In the genomic region with DNA sequence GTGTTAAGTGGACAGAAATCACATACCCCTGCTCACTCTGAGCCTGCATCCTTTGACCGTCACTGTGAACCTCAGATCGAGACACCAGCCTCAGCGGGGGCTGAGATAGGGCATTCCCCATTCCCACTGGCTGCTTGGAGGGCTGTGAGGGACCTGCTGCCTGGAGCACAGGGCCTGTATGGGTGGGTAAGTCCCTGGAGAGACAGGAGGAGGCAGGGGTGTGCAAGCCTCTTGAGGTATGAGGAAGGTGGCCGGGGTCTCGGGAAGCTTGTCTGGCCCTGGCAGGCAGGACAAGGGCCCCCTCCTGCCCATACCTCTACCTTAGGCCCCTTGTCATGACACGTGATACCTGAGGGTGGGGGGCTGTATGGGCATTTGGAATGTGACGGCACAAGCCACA, we compare ENCODE assay signal across 15 cellular contexts.
A peak's percentile ranks its signal among the peaks of the same experiment; 100 is the strongest.
DNase-seq lines count a peak whose midpoint lies in the region; TF ChIP-seq lines count a peak whose summit lies in the region.
"Had no signal": no experiment of that assay in that cellular context is flagged by ENCODE, and none has a peak within 500 bp of the region (broad histone marks: within the 10 kb centered on the region; RNA-seq: fewer than 3 reads in every experiment).

No MANE protein-coding gene starts in this region.

- no peaks in the 10 kb centered on the region for H3K79me2 ChIP-seq in smooth muscle cell (ENCODE audit: low read depth)

- no peak overlapping the region for H4K8ac ChIP-seq in neuronal stem cell (ENCODE audit: low read depth, low read length)

- H3K9ac ChIP-seq in BLaER1 treated with 17β-estradiol and CSF1 and Interleukin-3, amounts not matched to agents 10 nM and 100 nM: no peak overlapping the region
- no peak overlapping the region for H3K9ac ChIP-seq in endodermal cell (ENCODE audit: extremely low read depth, low read length, poor library complexity, severe bottlenecking)
- no peak overlapping the region for H3K9ac ChIP-seq in neuronal stem cell (ENCODE audit: low read depth, low read length, poor library complexity)
- H3K9ac ChIP-seq in smooth muscle cell (ENCODE audit: low read depth): no peak overlapping the region

- H3K27ac Mint-ChIP-seq in endodermal cell: no peak overlapping the region
- H3K27ac Mint-ChIP-seq: CD14-positive monocyte; CD4-positive, alpha-beta T cell; GM23338 had no signal

- H3K9me3 ChIP-seq in BLaER1 treated with 17β-estradiol and CSF1 and Interleukin-3, amounts not matched to agents 10 nM and 100 nM (replicated peaks in 1 of 11): no peaks in the 10 kb centered on the region; a peak in 2 of 22 replicates
- H3K9me3 ChIP-seq in endodermal cell (ENCODE audit: control insufficient read depth, low read length): no peaks in the 10 kb centered on the region
- peaks cover 0 to 7% of the 10 kb centered on the region in 2 donors for H3K9me3 ChIP-seq in neuronal stem cell (replicated peaks in 1 of 2; ENCODE audit: control insufficient read depth in 2 of 2, insufficient read depth in 1 of 2, low read depth in 1 of 2, low read length in 2 of 2)
- no peaks in the 10 kb centered on the region for H3K9me3 ChIP-seq in smooth muscle cell (replicated peaks; ENCODE audit: low read depth)

- peaks cover 0 to 32% (median 6%) of the 10 kb centered on the region in 11 experiments; a peak in 5 of 22 replicates for H4K20me1 ChIP-seq in BLaER1 treated with 17β-estradiol and CSF1 and Interleukin-3, amounts not matched to agents 10 nM and 100 nM
- H4K20me1 ChIP-seq in smooth muscle cell (ENCODE audit: low read depth): no peaks in the 10 kb centered on the region

- peak overlapping the region; percentile 48 for H2AK5ac ChIP-seq in neuronal stem cell (ENCODE audit: low read depth, low read length)

- no peaks in the 10 kb centered on the region for H3K27me3 ChIP-seq in BLaER1 treated with 17β-estradiol and CSF1 and Interleukin-3, amounts not matched to agents 10 nM and 100 nM
- H3K27me3 ChIP-seq in endodermal cell (ENCODE audit: control insufficient read depth, insufficient read depth, low read length, poor library complexity, severe bottlenecking) (no peaks in the 10 kb centered on the region), neuronal stem cell (ENCODE audit: control insufficient read depth in 3 of 3, insufficient read depth in 3 of 3, low read depth in 1 of 3, low read length in 3 of 3) (no peaks in the 10 kb centered on the region), smooth muscle cell (ENCODE audit: low read depth) (no peaks in the 10 kb centered on the region)

- peaks cover 14 to 52% (median 42%) of the 10 kb centered on the region in 10 experiments for H3K4me1 ChIP-seq in BLaER1 treated with 17β-estradiol and CSF1 and Interleukin-3, amounts not matched to agents 10 nM and 100 nM
- H3K4me1 ChIP-seq in endodermal cell (ENCODE audit: control insufficient read depth, insufficient read depth, low read length) (peaks cover 24% of the 10 kb centered on the region), neuronal stem cell (ENCODE audit: control insufficient read depth in 2 of 2, insufficient read depth in 1 of 2, low read depth in 1 of 2, low read length in 2 of 2) (peaks cover 0 to 13% of the 10 kb centered on the region in 2 donors), smooth muscle cell (ENCODE audit: low read depth) (no peaks in the 10 kb centered on the region)

- H3K9me3 Mint-ChIP-seq in endodermal cell: no peaks in the 10 kb centered on the region
- H3K9me3 Mint-ChIP-seq: GM23338, H9 had no signal

- H3K4me3 ChIP-seq in BLaER1 treated with 17β-estradiol and CSF1 and Interleukin-3, amounts not matched to agents 10 nM and 100 nM: no peak overlapping the region
- H3K4me3 ChIP-seq in endodermal cell (ENCODE audit: low read length) (no peak overlapping the region), neuronal stem cell (ENCODE audit: low read length in 2 of 2) (no peak overlapping the region), smooth muscle cell (no peak overlapping the region)
- H3K4me3 ChIP-seq: GM23338 had no signal

- peak overlapping the region; percentile 89 for H2BK5ac ChIP-seq in neuronal stem cell (ENCODE audit: low read length)

- H3K4ac ChIP-seq in neuronal stem cell (ENCODE audit: low read length): peak overlapping the region; percentile 71

- H3K4me1 Mint-ChIP-seq in endodermal cell: peaks cover 45% of the 10 kb centered on the region

- H3K36me3 ChIP-seq in BLaER1 treated with 17β-estradiol and CSF1 and Interleukin-3, amounts not matched to agents 10 nM and 100 nM: peaks cover 0 to 19% (median 11%) of the 10 kb centered on the region in 11 experiments; a peak in 12 of 22 replicates
- H3K36me3 ChIP-seq in endodermal cell (ENCODE audit: control insufficient read depth, insufficient read depth, low read length) (no peaks in the 10 kb centered on the region), neuronal stem cell (replicated peaks in 1 of 2; ENCODE audit: control insufficient read depth in 2 of 2, insufficient read depth in 2 of 2, low read length in 2 of 2) (no peaks in the 10 kb centered on the region), smooth muscle cell (ENCODE audit: low read depth) (no peaks in the 10 kb centered on the region)

- no peak overlapping the region for H3K4me3 Mint-ChIP-seq in endodermal cell
- H3K4me3 Mint-ChIP-seq: CD14-positive monocyte; CD4-positive, alpha-beta T cell; GM23338; H9 had no signal

- H2AFZ ChIP-seq in neuronal stem cell (ENCODE audit: low read length) (no peak overlapping the region), smooth muscle cell (ENCODE audit: low read depth) (no peak overlapping the region)
- H2AFZ ChIP-seq: GM23338 had no signal

- no peak overlapping the region for H2BK15ac ChIP-seq in neuronal stem cell (ENCODE audit: low read length)

- peak overlapping the region; percentile 68 for H2BK12ac ChIP-seq in neuronal stem cell (ENCODE audit: low read length)

- H3K27ac ChIP-seq in BLaER1 treated with 17β-estradiol and CSF1 and Interleukin-3, amounts not matched to agents 10 nM and 100 nM: no peak overlapping the region
- H3K27ac ChIP-seq in endodermal cell (ENCODE audit: low read depth, low read length): no peak overlapping the region
- H3K27ac ChIP-seq in neuronal stem cell (replicated peaks; ENCODE audit: low read length): no peak overlapping the region
- H3K27ac ChIP-seq in smooth muscle cell (ENCODE audit: low read depth): no peak overlapping the region

- H3K4me2 ChIP-seq in BLaER1 treated with 17β-estradiol and CSF1 and Interleukin-3, amounts not matched to agents 10 nM and 100 nM: peak overlapping the region in 8 of 11 experiments; percentile 20 to 62 (median 45); a peak in 12 of 22 replicates
- H3K4me2 ChIP-seq in neuronal stem cell (ENCODE audit: insufficient read depth, low read length, poor library complexity, severe bottlenecking) (no peak overlapping the region), smooth muscle cell (no peak overlapping the region)
- H3K4me2 ChIP-seq: GM23338 had no signal

- H3K14ac ChIP-seq in neuronal stem cell (ENCODE audit: low read length): no peak overlapping the region

- DNase-seq in endodermal cell: peak; percentile 41
- no peak for DNase-seq in neuronal stem cell (ENCODE audit: low spot score)
- DNase-seq in stimulated activated CD4-positive, alpha-beta T cell treated with anti-CD3 and anti-CD28 coated beads, Interleukin-4, amount 100 ng/mL, for 4 hours: no peak
- no peak for DNase-seq in smooth muscle cell (lab: John Stamatoyannopoulos, UW; ENCODE audit: unreplicated experiment)
- DNase-seq in NCI-H2171 (lab: John Stamatoyannopoulos, UW): no peak
- DNase-seq: Calu3; CD4-positive, alpha-beta T cell; COR-L47; DMS53; DMS79 treated with DMSO at 0.1 percent for 48 hours; GF-D8; H9 had no signal

- TF ChIP-seq CTCF in endodermal cell (conservative IDR thresholded peaks at IDR 0.05): no peak
- no peak for TF ChIP-seq CTCF in smooth muscle cell (IDR thresholded peaks at IDR 0.05; ENCODE audit: borderline replicate concordance, insufficient read depth, poor library complexity, severe bottlenecking)

- peak overlapping the region; percentile 50 for H3K23ac ChIP-seq in neuronal stem cell (ENCODE audit: low read depth, low read length, poor library complexity)

- H2BK120ac ChIP-seq in neuronal stem cell (ENCODE audit: low read depth, low read length): no peak overlapping the region

- peaks cover 2% of the 10 kb centered on the region for H3K79me1 ChIP-seq in neuronal stem cell (ENCODE audit: low read depth, low read length)

- 90 to 95% methylated on average over 2 to 7 of the region's 7 CpGs for WGBS in endodermal cell (ENCODE audit: insufficient coverage in 1 of 2, insufficient read length in 1 of 2), 2 experiments
- no CpG with 5 or more reads among the region's 7 CpGs for WGBS in neuronal stem cell (ENCODE audit: extremely low coverage in 2 of 2, insufficient read length in 2 of 2, insufficient replicate concordance in 1 of 2), 2 donors
- 96% methylated on average over 7 of the region's 7 CpGs for WGBS in smooth muscle cell (ENCODE audit: low lambda C conversion rate)

- no peak overlapping the region for H4K91ac ChIP-seq in neuronal stem cell (ENCODE audit: low read depth, low read length, poor library complexity)

- no peaks in the 10 kb centered on the region for H3F3A ChIP-seq in smooth muscle cell (ENCODE audit: low read depth)

- no peaks in the 10 kb centered on the region for H3K27me3 Mint-ChIP-seq in endodermal cell (ENCODE audit: insufficient read depth)
- H3K27me3 Mint-ChIP-seq: CD4-positive, alpha-beta T cell had no signal

- peak overlapping the region; percentile 79 for H3K18ac ChIP-seq in neuronal stem cell (ENCODE audit: low read length)

- H3K36me3 Mint-ChIP-seq in endodermal cell (ENCODE audit: low read depth): peaks cover 7% of the 10 kb centered on the region

Comparison
In these comparisons a context has a peak if more than half of its experiments do, and no peak if none do; other contexts are left out.
1. H3K4me2 ChIP-seq: peak in BLaER1 treated with 17β-estradiol and CSF1 and Interleukin-3, amounts not matched to agents 10 nM and 100 nM (8 of 11); none in neuronal stem cell (single experiment) and smooth muscle cell (single experiment).